In the genomic region with DNA sequence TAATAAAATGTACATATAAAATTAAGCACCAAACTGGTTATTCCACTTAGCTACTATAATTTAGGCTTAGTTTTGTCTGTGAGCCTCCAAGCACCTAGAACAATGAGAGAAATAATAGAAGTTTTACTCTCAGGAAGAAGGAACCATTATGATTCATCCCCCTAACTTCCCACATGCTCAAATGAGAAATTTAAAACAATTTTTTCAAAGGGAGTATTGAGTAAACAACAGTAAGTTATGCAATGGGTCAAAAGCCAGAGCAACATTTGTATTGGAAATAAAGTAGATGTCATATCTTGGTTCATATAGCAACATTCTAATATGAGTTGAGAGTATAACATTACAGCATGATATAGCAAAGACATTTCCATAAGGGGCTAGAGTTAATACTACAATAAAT, we compare ENCODE assay signal across 10 cellular contexts. TPM values are rescaled to one million over a fixed set of nuclear protein-coding genes. Genes with fewer than 3 reads are reported as not detected.
DNase-seq lines count a peak whose midpoint lies in the region; ATAC-seq, FAIRE-seq and TF ChIP-seq lines count a peak whose summit lies in the region.
"Had no signal": no experiment of that assay in that cellular context is flagged by ENCODE, and none has a peak within 500 bp of the region (broad histone marks: within the 10 kb centered on the region; RNA-seq: fewer than 3 reads in every experiment).

No MANE protein-coding gene starts in this region.

- H3K4me3 Mint-ChIP-seq in stimulated activated memory B cell treated with anti-CD40 and anti-IgM and Interleukin-4, amounts not matched to agents 10 μg/mL and 1 μg/mL and 100 μg/mL, for 72 hours, result no peak overlapping the region
- H3K4me3 Mint-ChIP-seq: WTC11 had no signal

- TF ChIP-seq CTCF in hepatocyte (IDR thresholded peaks at IDR 0.05; ENCODE audit: poor library complexity) (no peak), thoracic aorta (IDR thresholded peaks at IDR 0.05) (no peak), GM13976 (IDR thresholded peaks at IDR 0.05; ENCODE audit: borderline replicate concordance, control extremely low read depth, extremely low read depth, insufficient read depth, missing control alignments) (no peak)

- H3K27me3 ChIP-seq in hepatocyte (no peaks in the 10 kb centered on the region), thoracic aorta (replicated peaks; ENCODE audit: insufficient read depth) (no peaks in the 10 kb centered on the region)

- H2AFZ ChIP-seq in hepatocyte, result no peak overlapping the region

- H3K4me2 ChIP-seq in hepatocyte, result no peak overlapping the region

- no peaks in the 10 kb centered on the region for H3K79me2 ChIP-seq in hepatocyte

- in situ Hi-C loops in GM13976 (cut with MboI; ENCODE audit: low sequenced_read_pairs, unreplicated experiment), result no loop called here

- H3K36me3 Mint-ChIP-seq in stimulated activated memory B cell treated with anti-CD40 and anti-IgM and Interleukin-4, amounts not matched to agents 10 μg/mL and 1 μg/mL and 100 μg/mL, for 72 hours, result no peaks in the 10 kb centered on the region
- H3K36me3 Mint-ChIP-seq: WTC11 had no signal

- no peak for FAIRE-seq in HTR-8/SVneo (lab: Jason Lieb, UNC)

- no peaks in the 10 kb centered on the region for H3K9me3 Mint-ChIP-seq in stimulated activated memory B cell treated with anti-CD40 and anti-IgM and Interleukin-4, amounts not matched to agents 10 μg/mL and 1 μg/mL and 100 μg/mL, for 72 hours
- H3K9me3 Mint-ChIP-seq: WTC11 had no signal

- no peak for ATAC-seq in thoracic aorta (ENCODE audit: insufficient number of reproducible peaks, low FRiP score, low read depth)
- no peak for ATAC-seq in HG03159 (IDR thresholded peaks at IDR 0.05; ENCODE audit: unreplicated experiment)
- ATAC-seq in stimulated activated memory B cell treated with anti-CD40 and anti-IgM and Interleukin-4, amounts not matched to agents 10 μg/mL and 1 μg/mL and 100 μg/mL, for 72 hours, result no peak
- ATAC-seq: WTC11 had no signal

- H3K4me1 ChIP-seq in hepatocyte (ENCODE audit: insufficient read depth) (peaks cover 29% of the 10 kb centered on the region), thoracic aorta (ENCODE audit: control insufficient read depth in 1 of 2, low read depth in 2 of 2) (peaks cover 57 to 83% of the 10 kb centered on the region in 2 donors)

- H3K9me3 ChIP-seq in hepatocyte (ENCODE audit: low read depth), result no peaks in the 10 kb centered on the region
- no peaks in the 10 kb centered on the region for H3K9me3 ChIP-seq in thoracic aorta

- H3K27ac Mint-ChIP-seq in stimulated activated memory B cell treated with anti-CD40 and anti-IgM and Interleukin-4, amounts not matched to agents 10 μg/mL and 1 μg/mL and 100 μg/mL, for 72 hours, result no peak overlapping the region
- H3K27ac Mint-ChIP-seq: WTC11 had no signal

- H3K27me3 Mint-ChIP-seq in stimulated activated memory B cell treated with anti-CD40 and anti-IgM and Interleukin-4, amounts not matched to agents 10 μg/mL and 1 μg/mL and 100 μg/mL, for 72 hours, result no peaks in the 10 kb centered on the region

- DNase-seq in HTR-8/SVneo (ENCODE audit: insufficient read length, low spot score) (peak; percentile 6), amniotic stem cell (lab: John Stamatoyannopoulos, UW) (peak; percentile 5), hepatocyte (ENCODE audit: low spot score) (no peak), thoracic aorta (ENCODE audit: low spot score) (no peak), GM13976 (ENCODE audit: low spot score) (no peak)
- DNase-seq: activated effector memory CD4-positive, alpha-beta T cell treated with Interleukin-2 at 50 U/mL for 16 hours; substantia nigra had no signal

- H3K4me3 ChIP-seq in hepatocyte (no peak overlapping the region), thoracic aorta (no peak overlapping the region)

- no peaks in the 10 kb centered on the region for H3K9me2 ChIP-seq in hepatocyte (replicated peaks; ENCODE audit: insufficient read depth)

- H3K27ac ChIP-seq in hepatocyte, result peak overlapping the region; percentile 11
- H3K27ac ChIP-seq in thoracic aorta, result peak overlapping the region; percentile 57 to 65

- H4K20me1 ChIP-seq in hepatocyte (ENCODE audit: insufficient read depth, poor library complexity, severe bottlenecking), result no peaks in the 10 kb centered on the region

- no peaks in the 10 kb centered on the region for H3K36me3 ChIP-seq in hepatocyte (replicated peaks; ENCODE audit: insufficient read depth, low read depth)
- no peaks in the 10 kb centered on the region for H3K36me3 ChIP-seq in thoracic aorta

- no peaks in the 10 kb centered on the region for H3K4me1 Mint-ChIP-seq in stimulated activated memory B cell treated with anti-CD40 and anti-IgM and Interleukin-4, amounts not matched to agents 10 μg/mL and 1 μg/mL and 100 μg/mL, for 72 hours

RNA-seq across cellular contexts. Expression of a gene that starts 32.1 kb away (rescaled TPM):
- total RNA-seq in hepatocyte (29.4 and 30.5 TPM in 2 replicates), thoracic aorta (100 to 1,000 TPM in 1 of 2 donors, 10 to 100 TPM in 1; 77.4 to 126 TPM)
- polyA plus RNA-seq in hepatocyte, result 8.1 and 10.1 TPM in 2 replicates

Comparison
In these comparisons a context has a peak if more than half of its experiments do, and no peak if none do; other contexts are left out.
1. DNase-seq: peak in HTR-8/SVneo (single experiment) and amniotic stem cell (single experiment); none in hepatocyte (single experiment), thoracic aorta (single experiment) and GM13976 (single experiment).